ENCODE assay signal across 16 cellular contexts in the genomic region with DNA sequence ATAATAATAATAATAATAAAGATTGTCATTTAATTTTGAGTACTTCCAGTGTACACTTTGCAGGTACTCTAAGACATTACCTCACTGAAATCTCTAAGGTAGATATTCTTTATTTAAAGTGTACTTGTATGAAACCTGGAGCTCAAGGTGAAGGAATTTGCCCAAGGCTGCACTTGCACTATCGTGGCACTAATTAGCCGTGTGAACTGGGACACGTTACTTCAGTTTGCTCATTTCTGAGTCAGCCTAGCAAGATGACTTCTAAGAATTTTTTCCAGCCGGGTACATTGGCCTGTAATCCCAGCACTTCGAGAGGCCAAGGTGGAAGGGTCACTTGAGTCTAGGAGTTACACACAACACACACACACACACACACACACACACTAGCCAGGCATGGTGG. TPM values are rescaled to one million over a fixed set of nuclear protein-coding genes. Genes with fewer than 3 reads are reported as not detected.
A peak's percentile ranks its signal among the peaks of the same experiment; 100 is the strongest.
DNase-seq lines count a peak whose midpoint lies in the region; ATAC-seq, FAIRE-seq and TF ChIP-seq lines count a peak whose summit lies in the region.
"Had no signal": no experiment of that assay in that cellular context is flagged by ENCODE, and none has a peak within 500 bp of the region (broad histone marks: within the 10 kb centered on the region; RNA-seq: fewer than 3 reads in every experiment).

No MANE protein-coding gene starts in this region.

- peak overlapping the region; percentile 44 for H3K27ac Mint-ChIP-seq in central memory CD8-positive, alpha-beta T cell (ENCODE audit: low read depth)
- H3K27ac Mint-ChIP-seq in WTC11, result no peak overlapping the region

- H3K36me3 Mint-ChIP-seq in central memory CD8-positive, alpha-beta T cell (ENCODE audit: insufficient read depth), result peaks cover 52% of the 10 kb centered on the region
- H3K36me3 Mint-ChIP-seq in WTC11, result peaks cover 74% of the 10 kb centered on the region

- no peak overlapping the region for H4K91ac ChIP-seq in trophoblast cell (ENCODE audit: low read depth, low read length)

- no peak overlapping the region for H3K9ac ChIP-seq in trophoblast cell (ENCODE audit: low read length)
- H3K9ac ChIP-seq: BLaER1, GM23248 had no signal

- no peak for FAIRE-seq in D721Med (lab: Jason Lieb, UNC)
- FAIRE-seq: G401.6, GM12891, GM19239 had no signal

- H3K9me3 ChIP-seq in heart right ventricle (peaks cover 0 to 6% (median 0%) of the 10 kb centered on the region in 11 donors), trophoblast cell (ENCODE audit: insufficient read depth, low read depth, low read length) (no peaks in the 10 kb centered on the region)
- H3K9me3 ChIP-seq: BLaER1, HAP-1 had no signal

- WGBS in heart right ventricle, 2 donors, result 56 to 69% methylated on average over 5 of the region's 5 CpGs
- WGBS in trophoblast cell (ENCODE audit: extremely low coverage, insufficient coverage, insufficient read length), result no CpG with 5 or more reads among the region's 5 CpGs

- H3K4me3 ChIP-seq in heart right ventricle, result no peak overlapping the region
- no peak overlapping the region for H3K4me3 ChIP-seq in trophoblast cell (ENCODE audit: low read depth, low read length)
- H3K4me3 ChIP-seq: BLaER1, GM23248, HAP-1 had no signal

- H2BK120ac ChIP-seq in trophoblast cell (ENCODE audit: insufficient read depth, low read length, poor library complexity), result no peak overlapping the region

- peak overlapping the region in 6 of 10 donors; percentile 48 to 80 (median 56) for H3K27ac ChIP-seq in heart right ventricle
- H3K27ac ChIP-seq in trophoblast cell (ENCODE audit: low read depth, low read length), result no peak overlapping the region
- H3K27ac ChIP-seq: BLaER1, GM23248 had no signal

- DNase-seq in heart right ventricle (no peak), Right ventricle myocardium inferior (ENCODE audit: missing footprints) (no peak), trophoblast cell (peak; percentile 91), WTC11 (ENCODE audit: low spot score) (no peak), D721Med (ENCODE audit: insufficient read length, low spot score) (no peak)
- DNase-seq in central memory CD8-positive, alpha-beta T cell (ENCODE audit: low spot score in 2 of 2), result no peak
- DNase-seq: 8988T; CD4-positive, alpha-beta memory T cell; GM23248 had no signal

- H2BK12ac ChIP-seq in trophoblast cell (ENCODE audit: low read length), result no peak overlapping the region

- no peak overlapping the region for H3K4me3 Mint-ChIP-seq in central memory CD8-positive, alpha-beta T cell
- no peak overlapping the region for H3K4me3 Mint-ChIP-seq in WTC11
- H3K4me3 Mint-ChIP-seq: CD14-positive monocyte; CD4-positive, alpha-beta memory T cell had no signal

- H3K79me2 ChIP-seq in trophoblast cell (ENCODE audit: control insufficient read depth, insufficient read depth, low read length, poor library complexity), result no peaks in the 10 kb centered on the region

- ATAC-seq in heart right ventricle (no peak), Right ventricle myocardium inferior (no peak), WTC11 (no peak)
- ATAC-seq in central memory CD8-positive, alpha-beta T cell (replicated peaks; ENCODE audit: extremely low read depth, poor library complexity, severe bottlenecking), result no peak
- ATAC-seq in activated CD4-positive, CD25-positive, alpha-beta regulatory T cell treated with anti-CD3 and anti-CD28 coated beads, Interleukin-2, amount 50 U/mL, for 24 hours, result no peak

- H2AK5ac ChIP-seq in trophoblast cell (ENCODE audit: low read length), result no peak overlapping the region

- TF ChIP-seq CTCF in heart right ventricle (IDR thresholded peaks at IDR 0.05) (no peak), WTC11 (IDR thresholded peaks at IDR 0.05) (no peak), D721Med (IDR thresholded peaks at IDR 0.05; ENCODE audit: insufficient read depth, missing control alignments) (no peak)

- no peaks in the 10 kb centered on the region for H3K9me3 Mint-ChIP-seq in central memory CD8-positive, alpha-beta T cell
- H3K9me3 Mint-ChIP-seq in WTC11, result peaks cover 11% of the 10 kb centered on the region

- H3K14ac ChIP-seq in trophoblast cell (ENCODE audit: low read length), result no peak overlapping the region

- peaks cover 17 to 74% (median 52%) of the 10 kb centered on the region in 9 donors for H3K4me1 ChIP-seq in heart right ventricle
- no peaks in the 10 kb centered on the region for H3K4me1 ChIP-seq in trophoblast cell (ENCODE audit: control insufficient read depth in 1 of 2, insufficient read depth in 2 of 2, low read length in 2 of 2)
- H3K4me1 ChIP-seq: HAP-1 had no signal

- H3K18ac ChIP-seq in trophoblast cell (ENCODE audit: low read length), result no peak overlapping the region

- no peak overlapping the region for H4K8ac ChIP-seq in trophoblast cell (ENCODE audit: low read depth, low read length)

- H3K4me1 Mint-ChIP-seq in central memory CD8-positive, alpha-beta T cell, result peaks cover 6% of the 10 kb centered on the region
- H3K4me1 Mint-ChIP-seq in WTC11, result no peaks in the 10 kb centered on the region

- no peaks in the 10 kb centered on the region for H3K79me1 ChIP-seq in trophoblast cell (ENCODE audit: low read length)

- POLR2A ChIA-PET in WTC11 (lab: Charles Lee), result no interaction called here

- no peak overlapping the region for H2AFZ ChIP-seq in trophoblast cell (ENCODE audit: insufficient read depth, low read length, poor library complexity)
- H2AFZ ChIP-seq: GM23248 had no signal

- H3K36me3 ChIP-seq in heart right ventricle (peaks cover 0 to 100% (median 28%) of the 10 kb centered on the region in 9 donors), trophoblast cell (ENCODE audit: control insufficient read depth in 1 of 2, insufficient read depth in 2 of 2, low read length in 2 of 2) (peaks cover 28 to 52% of the 10 kb centered on the region in 2 experiments)

- H3K27me3 ChIP-seq in heart right ventricle, result no peaks in the 10 kb centered on the region
- H3K27me3 ChIP-seq in trophoblast cell (ENCODE audit: insufficient read depth, low read length), result no peaks in the 10 kb centered on the region
- H3K27me3 ChIP-seq: BLaER1 had no signal

- H3K4ac ChIP-seq in trophoblast cell (ENCODE audit: low read depth, low read length), result no peak overlapping the region

- H3K27me3 Mint-ChIP-seq in central memory CD8-positive, alpha-beta T cell, result no peaks in the 10 kb centered on the region
- H3K27me3 Mint-ChIP-seq in WTC11 (ENCODE audit: low read depth), result no peaks in the 10 kb centered on the region
- H3K27me3 Mint-ChIP-seq: CD4-positive, alpha-beta memory T cell had no signal

- CTCF ChIA-PET in WTC11 (lab: Charles Lee), result no interaction called here

- H3K23ac ChIP-seq in trophoblast cell (ENCODE audit: low read length), result no peak overlapping the region

- H2BK5ac ChIP-seq in trophoblast cell (ENCODE audit: low read depth, low read length, poor library complexity), result no peak overlapping the region

- intact Hi-C loops in heart right ventricle (cut with DNase I) (loop anchor here in 4 of 10 donors (5.0 to 10.0 kb wide), 2 partner anchors 185 to 188 kb away; no protein-coding TSS in a partner anchor), Right ventricle myocardium inferior (cut with DNase I) (no loop called here)

- no peak overlapping the region for H4K12ac ChIP-seq in trophoblast cell (ENCODE audit: low read depth, low read length)

- H3K4me2 ChIP-seq in trophoblast cell (ENCODE audit: low read length), result no peak overlapping the region
- H3K4me2 ChIP-seq: BLaER1 had no signal

TF ChIP-seq in WTC11, 78 proteins besides CTCF, POLR2A, EP300 and RAD21:
- TF ChIP-seq, protein P1, sequence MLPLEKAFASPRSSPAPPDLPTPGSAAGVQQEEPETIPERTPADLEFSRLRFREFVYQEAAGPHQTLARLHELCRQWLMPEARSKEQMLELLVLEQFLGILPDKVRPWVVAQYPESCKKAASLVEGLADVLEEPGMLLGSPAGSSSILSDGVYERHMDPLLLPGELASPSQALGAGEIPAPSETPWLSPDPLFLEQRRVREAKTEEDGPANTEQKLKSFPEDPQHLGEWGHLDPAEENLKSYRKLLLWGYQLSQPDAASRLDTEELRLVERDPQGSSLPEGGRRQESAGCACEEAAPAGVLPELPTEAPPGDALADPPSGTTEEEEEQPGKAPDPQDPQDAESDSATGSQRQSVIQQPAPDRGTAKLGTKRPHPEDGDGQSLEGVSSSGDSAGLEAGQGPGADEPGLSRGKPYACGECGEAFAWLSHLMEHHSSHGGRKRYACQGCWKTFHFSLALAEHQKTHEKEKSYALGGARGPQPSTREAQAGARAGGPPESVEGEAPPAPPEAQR (CRISPR knock-in tag; IDR thresholded peaks at IDR 0.05), result no peak
- TF ChIP-seq NR2C2 (CRISPR knock-in tag; IDR thresholded peaks at IDR 0.05), result no peak
- TF ChIP-seq, protein P2, sequence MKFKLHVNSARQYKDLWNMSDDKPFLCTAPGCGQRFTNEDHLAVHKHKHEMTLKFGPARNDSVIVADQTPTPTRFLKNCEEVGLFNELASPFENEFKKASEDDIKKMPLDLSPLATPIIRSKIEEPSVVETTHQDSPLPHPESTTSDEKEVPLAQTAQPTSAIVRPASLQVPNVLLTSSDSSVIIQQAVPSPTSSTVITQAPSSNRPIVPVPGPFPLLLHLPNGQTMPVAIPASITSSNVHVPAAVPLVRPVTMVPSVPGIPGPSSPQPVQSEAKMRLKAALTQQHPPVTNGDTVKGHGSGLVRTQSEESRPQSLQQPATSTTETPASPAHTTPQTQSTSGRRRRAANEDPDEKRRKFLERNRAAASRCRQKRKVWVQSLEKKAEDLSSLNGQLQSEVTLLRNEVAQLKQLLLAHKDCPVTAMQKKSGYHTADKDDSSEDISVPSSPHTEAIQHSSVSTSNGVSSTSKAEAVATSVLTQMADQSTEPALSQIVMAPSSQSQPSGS (CRISPR knock-in tag; IDR thresholded peaks at IDR 0.05; ENCODE audit: borderline replicate concordance, low read depth), result no peak
- TF ChIP-seq, protein P3, sequence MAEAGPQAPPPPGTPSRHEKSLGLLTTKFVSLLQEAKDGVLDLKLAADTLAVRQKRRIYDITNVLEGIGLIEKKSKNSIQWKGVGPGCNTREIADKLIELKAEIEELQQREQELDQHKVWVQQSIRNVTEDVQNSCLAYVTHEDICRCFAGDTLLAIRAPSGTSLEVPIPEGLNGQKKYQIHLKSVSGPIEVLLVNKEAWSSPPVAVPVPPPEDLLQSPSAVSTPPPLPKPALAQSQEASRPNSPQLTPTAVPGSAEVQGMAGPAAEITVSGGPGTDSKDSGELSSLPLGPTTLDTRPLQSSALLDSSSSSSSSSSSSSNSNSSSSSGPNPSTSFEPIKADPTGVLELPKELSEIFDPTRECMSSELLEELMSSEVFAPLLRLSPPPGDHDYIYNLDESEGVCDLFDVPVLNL (CRISPR knock-in tag; IDR thresholded peaks at IDR 0.05; ENCODE audit: borderline replicate concordance, low read depth), result no peak
- TF ChIP-seq RORB (CRISPR knock-in tag; IDR thresholded peaks at IDR 0.05), result no peak

RNA-seq across cellular contexts. Expression of a gene that starts 33.5 kb away (rescaled TPM):
- total RNA-seq in heart right ventricle (10 to 100 TPM; 48.8 to 61.7 (median 52.5) TPM), Right ventricle myocardium inferior (49.3 TPM), WTC11 (2021) (46.4 to 47.2 TPM (median 47.2 TPM) in 3 replicates)
- polyA plus RNA-seq in heart right ventricle, result 10 to 100 TPM; 26.0 to 29.5 TPM
- polyA plus RNA-seq in trophoblast cell (2013), result 24.0 and 24.6 TPM in 2 replicates

RNA-seq across cellular contexts. Expression of a gene that starts 33.9 kb away (rescaled TPM):
- total RNA-seq in heart right ventricle, result 10 to 100 TPM; 21.0 to 36.3 (median 28.3) TPM
- polyA plus RNA-seq in heart right ventricle, result 10 to 100 TPM in 1 of 2 donors, 1 to 10 TPM in 1; 6.1 to 13.6 TPM
- total RNA-seq in Right ventricle myocardium inferior, result 19.8 TPM
- polyA plus RNA-seq in trophoblast cell (2013), result 9.9 and 10.1 TPM in 2 replicates
- 8.3 to 11.0 TPM (median 8.8 TPM) in 3 replicates for total RNA-seq in WTC11 (2021)

Comparison
In these comparisons a context has a peak if more than half of its experiments do, and no peak if none do; other contexts are left out.
1. DNase-seq: peak in trophoblast cell (2 of 2); none in heart right ventricle (0 of 2), Right ventricle myocardium inferior (single experiment), central memory CD8-positive, alpha-beta T cell (0 of 2), WTC11 (single experiment) and D721Med (single experiment).